8 cellular contexts compared by ENCODE assay signal in the genomic region with DNA sequence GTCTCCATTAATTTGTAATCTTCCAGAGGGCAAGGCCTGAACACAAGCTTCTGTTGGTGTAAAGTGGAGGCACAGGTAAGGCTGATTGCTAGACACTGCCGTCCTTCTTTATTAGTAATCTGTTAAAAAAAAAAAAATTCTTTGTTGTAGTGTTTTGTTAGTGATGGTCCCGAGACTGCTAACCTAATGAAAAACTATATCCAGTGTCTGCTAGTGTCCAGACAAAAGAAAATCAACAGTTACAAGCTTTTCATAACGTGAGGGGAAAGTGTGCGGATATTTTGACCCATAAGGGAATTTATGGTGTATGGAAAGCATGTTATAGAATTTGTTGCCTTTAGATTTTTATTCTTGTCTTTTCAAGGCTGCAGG. TPM values are rescaled to one million over a fixed set of nuclear protein-coding genes. Genes with fewer than 3 reads are reported as not detected.
DNase-seq lines count a peak whose midpoint lies in the region; ATAC-seq, FAIRE-seq and TF ChIP-seq lines count a peak whose summit lies in the region.

No MANE protein-coding gene starts in this region.

- TF ChIP-seq EP300 in ovary (IDR thresholded peaks at IDR 0.05): no peak

- peak overlapping the region; percentile 81; the same call in 1 of the 2 replicates for H2AFZ ChIP-seq in OCI-LY3 (ENCODE audit: low read depth, low read length)
- H2AFZ ChIP-seq in endothelial cell of umbilical vein (ENCODE audit: low read depth, low read length): peak overlapping the region; percentile 89

- dilution Hi-C loops in endothelial cell of umbilical vein (cut with MboI; ENCODE audit: extremely low pct_ligation_motif_present, low sequenced_read_pairs): no loop called here

- H3K9ac ChIP-seq in OCI-LY3 (ENCODE audit: low read length): peak overlapping the region; percentile 75
- H3K9ac ChIP-seq in endothelial cell of umbilical vein (replicated peaks; ENCODE audit: extremely low read depth, insufficient read depth, low read length): peak overlapping the region; percentile 100

- FAIRE-seq in endothelial cell of umbilical vein (lab: Jason Lieb, UNC): no peak

- intact Hi-C loops in Caco-2 (cut with micrococcal nuclease; ENCODE audit: unreplicated experiment) (loop anchor here (5.0 kb wide), 1 partner anchor 411 kb away; no protein-coding TSS in a partner anchor), endothelial cell of umbilical vein (cut with micrococcal nuclease) (loop anchor here (2.0 to 5.0 kb wide), 2 partner anchors 161 to 227 kb away; no protein-coding TSS in a partner anchor), ovary (cut with DNase I) (no loop called here)

- H3K27ac Mint-ChIP-seq in Caco-2 (ENCODE audit: unreplicated experiment): peak overlapping the region; percentile 98

- no peaks in the 10 kb centered on the region for H3K9me3 Mint-ChIP-seq in Caco-2 (ENCODE audit: unreplicated experiment)

- H3K27me3 Mint-ChIP-seq in Caco-2 (ENCODE audit: insufficient read depth, unreplicated experiment): no peaks in the 10 kb centered on the region

- H3K36me3 ChIP-seq in Caco-2 (ENCODE audit: control insufficient read depth, insufficient read depth, low read length) (no peaks in the 10 kb centered on the region), OCI-LY3 (replicated peaks; ENCODE audit: low read depth, low read length) (no peaks in the 10 kb centered on the region), endothelial cell of umbilical vein (ENCODE audit: control insufficient read depth in 2 of 2, extremely low read depth in 1 of 2, insufficient read depth in 2 of 2, low read length in 2 of 2) (no peaks in the 10 kb centered on the region), ovary (no peaks in the 10 kb centered on the region)

- ATAC-seq in GM18867 (IDR thresholded peaks at IDR 0.05; ENCODE audit: unreplicated experiment): no peak

- CTCF ChIA-PET in Caco-2 (lab: Charles Lee) (interaction anchor here (0.6 kb wide), 1 partner anchor 15 kb away, joined by 3 read pairs; no protein-coding TSS in a partner anchor), endothelial cell of umbilical vein (lab: Charles Lee) (interaction anchor here (1.2 kb wide), 1 partner anchor 24 kb away, joined by 3 read pairs; no protein-coding TSS in a partner anchor)

- POLR2A ChIA-PET in Caco-2 (lab: Charles Lee) (no interaction called here), endothelial cell of umbilical vein (lab: Charles Lee) (interaction anchor here (0.7 kb wide), 1 partner anchor 375 kb away, joined by 3 read pairs; no protein-coding TSS in a partner anchor)

- H3K4me3 Mint-ChIP-seq in Caco-2 (ENCODE audit: unreplicated experiment): peak overlapping the region; percentile 96

- H3K4me2 ChIP-seq in OCI-LY3 (ENCODE audit: low read length) (peak overlapping the region; percentile 83), endothelial cell of umbilical vein (ENCODE audit: insufficient read depth, low read length) (peak overlapping the region; percentile 82)

- H3K9me1 ChIP-seq in endothelial cell of umbilical vein (replicated peaks; ENCODE audit: control insufficient read depth, extremely low read depth, insufficient read depth, low read length): no peaks in the 10 kb centered on the region

- H3K4me1 ChIP-seq in Caco-2 (peaks cover 16% of the 10 kb centered on the region), OCI-LY3 (ENCODE audit: low read length) (peaks cover 18% of the 10 kb centered on the region), endothelial cell of umbilical vein (ENCODE audit: control insufficient read depth, extremely low read depth, insufficient read depth, low read length) (peaks cover 13% of the 10 kb centered on the region), ovary (ENCODE audit: insufficient read depth) (no peaks in the 10 kb centered on the region)

- H3K4me1 Mint-ChIP-seq in Caco-2 (ENCODE audit: low read depth, unreplicated experiment): peaks cover 8% of the 10 kb centered on the region

- 33 to 42% (median 40%) methylated on average over 4 of the region's 4 CpGs for WGBS in ovary, 3 donors

- H3K79me2 ChIP-seq in OCI-LY3 (ENCODE audit: low read length): peaks cover 10% of the 10 kb centered on the region
- H3K79me2 ChIP-seq in endothelial cell of umbilical vein (ENCODE audit: control insufficient read depth, insufficient read depth, low read length): peaks cover 15% of the 10 kb centered on the region

- H3K36me3 Mint-ChIP-seq in Caco-2 (ENCODE audit: insufficient read depth, unreplicated experiment): peaks cover 8% of the 10 kb centered on the region

- H3K4me3 ChIP-seq in Caco-2 (ENCODE audit: low read depth, low read length) (peak overlapping the region; percentile 64), OCI-LY3 (ENCODE audit: low read length) (peak overlapping the region; percentile 83), endothelial cell of umbilical vein (replicated peaks in 1 of 3; ENCODE audit: insufficient read depth in 1 of 3, low read depth in 1 of 3, low read length in 3 of 3) (peak overlapping the region in 2 of 3 experiments; percentile 68 to 88), ovary (peak overlapping the region; percentile 73)

- H3K9me3 ChIP-seq in Caco-2 (no peaks in the 10 kb centered on the region), OCI-LY3 (ENCODE audit: insufficient read depth, low read length) (no peaks in the 10 kb centered on the region), endothelial cell of umbilical vein (replicated peaks; ENCODE audit: control insufficient read depth, insufficient read depth, low read length) (no peaks in the 10 kb centered on the region), ovary (no peaks in the 10 kb centered on the region)

- H3K27me3 ChIP-seq in Caco-2 (replicated peaks; ENCODE audit: control insufficient read depth, insufficient read depth, low read length) (no peaks in the 10 kb centered on the region), OCI-LY3 (ENCODE audit: low read depth, low read length) (no peaks in the 10 kb centered on the region), endothelial cell of umbilical vein (ENCODE audit: control insufficient read depth in 2 of 2, insufficient read depth in 2 of 2, low read length in 2 of 2) (no peaks in the 10 kb centered on the region), ovary (no peaks in the 10 kb centered on the region)

- H3K27ac ChIP-seq in OCI-LY3 (ENCODE audit: low read length): no peak overlapping the region
- peak overlapping the region; percentile 89 for H3K27ac ChIP-seq in endothelial cell of umbilical vein (ENCODE audit: insufficient read depth, low read depth, low read length)
- peak overlapping the region; percentile 58 to 94 for H3K27ac ChIP-seq in ovary

- H4K20me1 ChIP-seq in OCI-LY3 (ENCODE audit: insufficient read depth, low read length) (no peaks in the 10 kb centered on the region), endothelial cell of umbilical vein (replicated peaks; ENCODE audit: control insufficient read depth, extremely low read depth, insufficient read depth, low read length) (no peaks in the 10 kb centered on the region)

- TSS peak; percentile 94 for BruUV-seq in Caco-2 (replicated peaks; lab: Mats Ljungman, UMichigan)
- no TSS peak for BruUV-seq in endothelial cell of umbilical vein (replicated peaks; lab: Mats Ljungman, UMichigan)

- TF ChIP-seq POLR2A in endothelial cell of umbilical vein (IDR thresholded peaks at IDR 0.05; ENCODE audit: low read depth, low read length) (no peak), ovary (IDR thresholded peaks at IDR 0.05) (no peak)

- DNase-seq in Caco-2 (no peak), endothelial cell of umbilical vein (ENCODE audit: low read depth, low spot score) (no peak), ovary (no peak), NCI-H1417 treated with DMSO at 0.1 percent for 48 hours (lab: John Stamatoyannopoulos, UW) (no peak), NCI-H345 (lab: John Stamatoyannopoulos, UW) (no peak)
- DNase-seq in activated effector memory CD4-positive, alpha-beta T cell treated with anti-CD3 and anti-CD28 coated beads, Interleukin-2, amount 50 U/mL, for 16 hours: no peak

- TF ChIP-seq CTCF in Caco-2 (IDR thresholded peaks at IDR 0.05; ENCODE audit: insufficient read depth in 1 of 2, low read depth in 1 of 2, low read length in 1 of 2, severe bottlenecking in 1 of 2, unreplicated experiment in 1 of 2): no peak
- no peak for TF ChIP-seq CTCF in OCI-LY3 (IDR thresholded peaks at IDR 0.05; ENCODE audit: low read depth, low read length)
- no peak for TF ChIP-seq CTCF in endothelial cell of umbilical vein (IDR thresholded peaks at IDR 0.05; ENCODE audit: extremely low read depth in 1 of 2, insufficient read depth in 1 of 2, low read depth in 1 of 2, low read length in 2 of 2)
- no peak for TF ChIP-seq CTCF in ovary (IDR thresholded peaks at IDR 0.05)

TF ChIP-seq in endothelial cell of umbilical vein, 7 proteins besides CTCF, POLR2A, EP300 and RAD21:
- no peak for TF ChIP-seq MYC (IDR thresholded peaks at IDR 0.05; ENCODE audit: low read depth, low read length)
- TF ChIP-seq POLR2AphosphoS5 (IDR thresholded peaks at IDR 0.05; ENCODE audit: insufficient read depth, low read depth, low read length): no peak
- TF ChIP-seq JUN (IDR thresholded peaks at IDR 0.05; ENCODE audit: borderline replicate concordance, insufficient read depth, insufficient read length, low read depth): no peak
- no peak for TF ChIP-seq GATA2 (IDR thresholded peaks at IDR 0.05; ENCODE audit: insufficient read depth, insufficient read length, low read depth, low read length)
- no peak for TF ChIP-seq EZH2 (IDR thresholded peaks at IDR 0.05; ENCODE audit: borderline replicate concordance, low read depth, low read length, severe bottlenecking)
- TF ChIP-seq FOS (IDR thresholded peaks at IDR 0.05; ENCODE audit: borderline replicate concordance, insufficient read depth, low read length): no peak
- TF ChIP-seq, protein P1, sequence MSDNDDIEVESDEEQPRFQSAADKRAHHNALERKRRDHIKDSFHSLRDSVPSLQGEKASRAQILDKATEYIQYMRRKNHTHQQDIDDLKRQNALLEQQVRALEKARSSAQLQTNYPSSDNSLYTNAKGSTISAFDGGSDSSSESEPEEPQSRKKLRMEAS (IDR thresholded peaks at IDR 0.05; ENCODE audit: insufficient read depth, insufficient read length): no peak

RNA-seq across cellular contexts. Expression of a gene that starts 4.2 kb away (rescaled TPM):
- total RNA-seq in Caco-2 (2022) (22.8 and 24.9 TPM in 2 replicates), endothelial cell of umbilical vein (40.3 and 49.2 TPM in 2 replicates), ovary (10 to 100 TPM; 19.3 to 45.0 (median 29.2) TPM)
- polyA plus RNA-seq in endothelial cell of umbilical vein (33.5 and 34.1 TPM in 2 replicates), ovary (10 to 100 TPM; 11.9 to 12.3 TPM)
- 29.0 and 33.4 TPM in 2 replicates for polyA plus RNA-seq in endothelial cell of umbilical vein (2011; cell fraction: cytosol; rRNA removed)
- 66.4 and 87.1 TPM in 2 replicates for polyA plus RNA-seq in endothelial cell of umbilical vein (2011; cell fraction: nucleus; rRNA removed)
- 25.4 and 26.9 TPM in 2 replicates for polyA plus RNA-seq in endothelial cell of umbilical vein (2012)
- 78.2 and 79.0 TPM in 2 replicates for polyA minus RNA-seq in endothelial cell of umbilical vein
- 11.5 TPM for polyA minus RNA-seq in endothelial cell of umbilical vein (2011; cell fraction: cytosol; rRNA and poly(A)+ RNA removed)
- 110 and 144 TPM in 2 replicates for polyA minus RNA-seq in endothelial cell of umbilical vein (2011; cell fraction: nucleus; rRNA and poly(A)+ RNA removed)

Comparison
In these comparisons a context has a peak if more than half of its experiments do, and no peak if none do; other contexts are left out.
1. intact Hi-C loops: an anchor here in Caco-2 (5.0 kb wide) and endothelial cell of umbilical vein (2.0 to 5.0 kb wide); none called in ovary.